Comparison of ENCODE assay signal across 1 cellular context in genomic region chr10:3469639-3470020, GRCh38.
TF ChIP-seq lines count a peak whose summit lies in the region.

No MANE protein-coding gene starts in this region.

TF ChIP-seq in endothelial cell of umbilical vein, 7 proteins besides CTCF, POLR2A, EP300 and RAD21:
- TF ChIP-seq MYC (IDR thresholded peaks at IDR 0.05; ENCODE audit: low read depth, low read length) (no peak), GATA2 (IDR thresholded peaks at IDR 0.05; ENCODE audit: insufficient read depth, insufficient read length, low read depth, low read length) (no peak), EZH2 (IDR thresholded peaks at IDR 0.05; ENCODE audit: borderline replicate concordance, low read depth, low read length, severe bottlenecking) (no peak), POLR2AphosphoS5 (IDR thresholded peaks at IDR 0.05; ENCODE audit: insufficient read depth, low read depth, low read length) (no peak), JUN (IDR thresholded peaks at IDR 0.05; ENCODE audit: borderline replicate concordance, insufficient read depth, insufficient read length, low read depth) (no peak), FOS (IDR thresholded peaks at IDR 0.05; ENCODE audit: borderline replicate concordance, insufficient read depth, low read length) (no peak), MAX (IDR thresholded peaks at IDR 0.05; ENCODE audit: insufficient read depth, insufficient read length) (no peak)
